Comparison of ENCODE assay signal across 8 cellular contexts in genomic region chr21:32727728-32728454, GRCh38. TPM values are rescaled to one million over a fixed set of nuclear protein-coding genes. Genes with fewer than 3 reads are reported as not detected.
DNase-seq lines count a peak whose midpoint lies in the region; ATAC-seq, FAIRE-seq and TF ChIP-seq lines count a peak whose summit lies in the region.

Gene SYNJ1 (minus strand): TSS chr21:32728013. CDS start chr21:32726895, 1,118 bp downstream.

- H3K36me3 ChIP-seq in right atrium auricular region (peaks cover 2% of the 10 kb centered on the region), uterus (no peaks in the 10 kb centered on the region)

- ATAC-seq in HG02973 (IDR thresholded peaks at IDR 0.05; ENCODE audit: unreplicated experiment) = peak; percentile 89

- H3K27me3 ChIP-seq in right atrium auricular region = no peaks in the 10 kb centered on the region
- no peaks in the 10 kb centered on the region for H3K27me3 ChIP-seq in uterus

- TF ChIP-seq POLR2A in uterus (IDR thresholded peaks at IDR 0.05) = peak; percentile 67 to 83

- TF ChIP-seq CTCF in right atrium auricular region (IDR thresholded peaks at IDR 0.05) (no peak), uterus (IDR thresholded peaks at IDR 0.05) (peak in 1 of 4 experiments; percentile 23)

- no peaks in the 10 kb centered on the region for H3K9me3 ChIP-seq in right atrium auricular region
- H3K9me3 ChIP-seq in uterus = no peaks in the 10 kb centered on the region

- DNase-seq in GM18507 (ENCODE audit: extremely low spot score, insufficient read length, low read depth) (peak; percentile 96), NCI-H1930 (lab: John Stamatoyannopoulos, UW) (peak; percentile 80 to 88), anterior cingulate cortex (lab: John Stamatoyannopoulos, UW) (peak; percentile 62 to 97 (median 92)), right atrium auricular region (ENCODE audit: low spot score) (peak; percentile 94), putamen (ENCODE audit: low spot score) (peak; percentile 97), uterus (peak; percentile 94 to 96)

- intact Hi-C loops in T-helper 2 cell treated with Interferon-gamma antibody and Interleukin-4, amounts not matched to agents 100 ng/mL and 5 ng/mL, for 36 hours (cut with micrococcal nuclease) = loop anchor here (1.0 to 10.0 kb wide), 9 partner anchors 44 to 913 kb away; partner anchors contain the start of genes CFAP298, CRYZL1, GART and SON
- intact Hi-C loops in uterus (cut with DNase I; ENCODE audit: low total_unique reads) = no loop called here

- H3K4me1 ChIP-seq in right atrium auricular region (peaks cover 0 to 18% of the 10 kb centered on the region in 2 donors), uterus (no peaks in the 10 kb centered on the region)

- FAIRE-seq in GM18507 (lab: Jason Lieb, UNC) = peak; percentile 95

- H3K27ac ChIP-seq in right atrium auricular region (peak within 1 kb of the TSS; percentile 93 to 95), uterus (peak within 1 kb of the TSS; percentile 81 to 82)

- H3K4me3 ChIP-seq in right atrium auricular region (peak within 1 kb of the TSS; percentile 88 to 97), uterus (peak within 1 kb of the TSS; percentile 74 to 91)

RNA-seq across cellular contexts. Expression of gene SYNJ1, which starts in this region (rescaled TPM):
- total RNA-seq in T-helper 2 cell treated with Interferon-gamma antibody and Interleukin-4, amounts not matched to agents 100 ng/mL and 5 ng/mL, for 36 hours = 19.9 and 20.5 TPM in 2 replicates
- total RNA-seq in right atrium auricular region (1 to 10 TPM; 7.8 to 7.9 TPM), uterus (10 to 100 TPM in 3 of 4 donors, 1 to 10 TPM in 1; 8.8 to 25.0 (median 15.7) TPM)

Comparison
In these comparisons a context has a peak if more than half of its experiments do, and no peak if none do; other contexts are left out.
1. Peak in every context shown above with its lines: DNase-seq, ATAC-seq, H3K4me3 ChIP-seq and H3K27ac ChIP-seq.